In genomic region chr3:31695280-31696008, GRCh38 we compare ENCODE assay signal across 8 cellular contexts.
DNase-seq lines count a peak whose midpoint lies in the region; ATAC-seq and TF ChIP-seq lines count a peak whose summit lies in the region.

No MANE protein-coding gene starts in this region.

- in situ Hi-C loops in astrocyte of the cerebellum (cut with HindIII; ENCODE audit: low sequenced_read_pairs): no loop called here

- H3K4me2 ChIP-seq in SK-N-SH (no peak overlapping the region), MM.1S (ENCODE audit: low read depth, low read length) (no peak overlapping the region)

- H3K79me2 ChIP-seq in SK-N-SH (ENCODE audit: insufficient read depth): no peaks in the 10 kb centered on the region
- no peaks in the 10 kb centered on the region for H3K79me2 ChIP-seq in MM.1S (ENCODE audit: low read length)

- TF ChIP-seq RAD21 in SK-N-SH (IDR thresholded peaks at IDR 0.05; ENCODE audit: low read length): no peak

- H4K20me1 ChIP-seq in SK-N-SH (ENCODE audit: insufficient read depth) (no peaks in the 10 kb centered on the region), MM.1S (ENCODE audit: insufficient read depth, low read length) (no peaks in the 10 kb centered on the region)

- no peaks in the 10 kb centered on the region for H3F3A ChIP-seq in SK-N-SH (replicated peaks; ENCODE audit: insufficient read depth)
- no peaks in the 10 kb centered on the region for H3F3A ChIP-seq in MM.1S (ENCODE audit: insufficient read depth, low read length)

- no peak overlapping the region for H2AFZ ChIP-seq in SK-N-SH (ENCODE audit: low read depth)
- H2AFZ ChIP-seq in MM.1S (ENCODE audit: low read length): no peak overlapping the region

- H3K9me3 ChIP-seq in SK-N-SH (no peaks in the 10 kb centered on the region), MM.1S (replicated peaks; ENCODE audit: insufficient read depth, low read length) (no peaks in the 10 kb centered on the region)

- POLR2A ChIA-PET in SK-N-SH (lab: Yijun Ruan, JAX): no interaction called here

- H3K27ac ChIP-seq in SK-N-SH (ENCODE audit: low read depth in 2 of 2, low read length in 1 of 2) (no peak overlapping the region), MM.1S (ENCODE audit: low read length) (no peak overlapping the region)

- H3K9ac ChIP-seq in SK-N-SH: no peak overlapping the region
- no peak overlapping the region for H3K9ac ChIP-seq in MM.1S (ENCODE audit: low read length)

- H3K9me2 ChIP-seq in SK-N-SH: no peaks in the 10 kb centered on the region
- H3K9me2 ChIP-seq in MM.1S (replicated peaks; ENCODE audit: insufficient read depth, low read length): no peaks in the 10 kb centered on the region

- WGBS in SK-N-SH (ENCODE audit: low lambda C conversion rate): 32% methylated on average over 2 of the region's 2 CpGs

- TF ChIP-seq EP300 in SK-N-SH (IDR thresholded peaks at IDR 0.05; ENCODE audit: borderline replicate concordance in 1 of 2, low read depth in 1 of 2, low read length in 1 of 2): no peak

- DNase-seq in SK-N-SH (no peak), MM.1S (no peak), astrocyte of the cerebellum (ENCODE audit: low read depth) (no peak), GDM1 (lab: John Stamatoyannopoulos, UW) (no peak)
- peak; percentile 30 for DNase-seq in stimulated activated CD4-positive, alpha-beta T cell treated with anti-CD3 and anti-CD28 coated beads, Interleukin-4, amount 100 ng/mL, for 24 hours

- H3K36me3 ChIP-seq in SK-N-SH (replicated peaks in 1 of 2; ENCODE audit: control insufficient read depth in 1 of 2, insufficient read depth in 2 of 2, low read length in 1 of 2) (no peaks in the 10 kb centered on the region), MM.1S (replicated peaks; ENCODE audit: insufficient read depth, low read length) (no peaks in the 10 kb centered on the region)

- peak; percentile 19; the same call in 1 of the 2 replicates for TF ChIP-seq CTCF in SK-N-SH (IDR thresholded peaks at IDR 0.05)
- peak; percentile 16 for TF ChIP-seq CTCF in MM.1S (IDR thresholded peaks at IDR 0.05; ENCODE audit: low read length)
- peak; percentile 30 for TF ChIP-seq CTCF in astrocyte of the cerebellum (IDR thresholded peaks at IDR 0.05; ENCODE audit: low read depth, low read length, missing control alignments)

- H3K27me3 ChIP-seq in SK-N-SH (ENCODE audit: insufficient read depth) (no peaks in the 10 kb centered on the region), MM.1S (replicated peaks; ENCODE audit: insufficient read depth, low read length) (no peaks in the 10 kb centered on the region)

- peaks cover 0 to 2% of the 10 kb centered on the region in 2 experiments; a peak in 2 of 4 replicates for H3K4me1 ChIP-seq in SK-N-SH (ENCODE audit: control insufficient read depth in 1 of 2, insufficient read depth in 2 of 2, low read depth in 1 of 2, low read length in 1 of 2)
- H3K4me1 ChIP-seq in MM.1S (ENCODE audit: low read length): no peaks in the 10 kb centered on the region

- CTCF ChIA-PET in SK-N-SH (lab: Yijun Ruan, JAX): interaction anchor here (0.7 to 1.9 kb wide), 6 partner anchors 9 to 751 kb away, joined by 3 to 4 read pairs (median 3); no protein-coding TSS in a partner anchor

- ATAC-seq in SK-N-SH treated with all-trans-retinoic acid at 6 μM for 48 hours (no peak), HG03045 (IDR thresholded peaks at IDR 0.05; ENCODE audit: unreplicated experiment) (no peak), HG03025 (IDR thresholded peaks at IDR 0.05; ENCODE audit: low FRiP score, unreplicated experiment) (no peak)

- no peak overlapping the region for H3K4me3 ChIP-seq in SK-N-SH (ENCODE audit: low read depth in 2 of 2, low read length in 1 of 2)
- H3K4me3 ChIP-seq in MM.1S (ENCODE audit: low read length): no peak overlapping the region
- H3K4me3 ChIP-seq in astrocyte of the cerebellum (ENCODE audit: low read depth, low read length): no peak overlapping the region

TF ChIP-seq in SK-N-SH, 30 proteins besides CTCF, POLR2A, EP300 and RAD21 (continues in another document):
- TF ChIP-seq POLR2AphosphoS5 (IDR thresholded peaks at IDR 0.05; ENCODE audit: low read depth, low read length) (no peak), RCOR1 (IDR thresholded peaks at IDR 0.05; ENCODE audit: low read length) (no peak), EZH2phosphoT487 (IDR thresholded peaks at IDR 0.05; ENCODE audit: borderline replicate concordance, low read depth) (no peak), FOXM1 (IDR thresholded peaks at IDR 0.05; ENCODE audit: low read depth) (no peak), USF2 (IDR thresholded peaks at IDR 0.05; ENCODE audit: borderline replicate concordance, low read depth, low read length) (no peak), JUND (IDR thresholded peaks at IDR 0.05) (no peak), GATA2 (CRISPR knock-in tag; IDR thresholded peaks at IDR 0.05) (no peak), NFIC (IDR thresholded peaks at IDR 0.05; ENCODE audit: borderline replicate concordance) (no peak), TCF12 (IDR thresholded peaks at IDR 0.05) (no peak), USF1 (IDR thresholded peaks at IDR 0.05; ENCODE audit: borderline replicate concordance, low read depth) (no peak)

TF ChIP-seq in SK-N-SH treated with all-trans-retinoic acid at 6 μM for 48 hours, 23 proteins besides CTCF, POLR2A, EP300 and RAD21:
- TF ChIP-seq ESRRG (CRISPR knock-in tag; IDR thresholded peaks at IDR 0.05): no peak
- TF ChIP-seq ZNF70 (CRISPR knock-in tag; IDR thresholded peaks at IDR 0.05): no peak
- TF ChIP-seq ZFP30 (CRISPR knock-in tag; IDR thresholded peaks at IDR 0.05): no peak
- TF ChIP-seq ZNF8 (CRISPR knock-in tag; IDR thresholded peaks at IDR 0.05): no peak
- TF ChIP-seq OSR1 (CRISPR knock-in tag; IDR thresholded peaks at IDR 0.05): no peak
- TF ChIP-seq TCF4 (CRISPR knock-in tag; IDR thresholded peaks at IDR 0.05; ENCODE audit: borderline replicate concordance): no peak
- no peak for TF ChIP-seq GLIS3 (CRISPR knock-in tag; IDR thresholded peaks at IDR 0.05)
- no peak for TF ChIP-seq PATZ1 (CRISPR knock-in tag; IDR thresholded peaks at IDR 0.05; ENCODE audit: borderline replicate concordance)
- TF ChIP-seq CSDC2 (CRISPR knock-in tag; IDR thresholded peaks at IDR 0.05): no peak
